28 cellular contexts compared by ENCODE assay signal in genomic region chrX:119094819-119095218, GRCh38. TPM values are rescaled to one million over a fixed set of nuclear protein-coding genes. Genes with fewer than 3 reads are reported as not detected.
DNase-seq lines count a peak whose midpoint lies in the region; ATAC-seq and TF ChIP-seq lines count a peak whose summit lies in the region.
"Had no signal": no experiment of that assay in that cellular context is flagged by ENCODE, and none has a peak within 500 bp of the region (broad histone marks: within the 10 kb centered on the region; RNA-seq: fewer than 3 reads in every experiment).

No MANE protein-coding gene starts in this region.

- H3K27ac ChIP-seq in Karpas-422 (ENCODE audit: low read length) = no peak overlapping the region
- no peak overlapping the region for H3K27ac ChIP-seq in Panc1 (ENCODE audit: low read length)
- H3K27ac ChIP-seq: BLaER1 treated with 17β-estradiol and CSF1 and Interleukin-3, amounts not matched to agents 10 nM and 100 nM; RWPE1 had no signal

- no peak overlapping the region for H3K4me2 ChIP-seq in Karpas-422 (ENCODE audit: low read depth, low read length, poor library complexity, severe bottlenecking)
- H3K4me2 ChIP-seq: BLaER1 treated with 17β-estradiol and CSF1 and Interleukin-3, amounts not matched to agents 10 nM and 100 nM had no signal

- no peak overlapping the region for H3K4me3 Mint-ChIP-seq in nephron
- H3K4me3 Mint-ChIP-seq in HFFc6 = no peak overlapping the region
- H3K4me3 Mint-ChIP-seq: CD4-positive, alpha-beta memory T cell; T-cell had no signal

- in situ Hi-C loops in Panc1 (cut with HindIII; ENCODE audit: low pct_unique_long_range_greater_than_20kb, low sequenced_read_pairs) = no loop called here

- ATAC-seq in Panc1 = 0 out of 2 replicates have a peak, but pooled peaks have one; percentile 53
- ATAC-seq: GM12878, T-cell had no signal

- H3K4me1 Mint-ChIP-seq in nephron = peaks cover 11% of the 10 kb centered on the region
- H3K4me1 Mint-ChIP-seq in HFFc6 (ENCODE audit: low read depth) = peaks cover 23% of the 10 kb centered on the region
- H3K4me1 Mint-ChIP-seq: CD4-positive, alpha-beta memory T cell; T-cell had no signal

- H3K4me1 ChIP-seq in Karpas-422 (ENCODE audit: low read length) = peaks cover 1% of the 10 kb centered on the region
- no peaks in the 10 kb centered on the region for H3K4me1 ChIP-seq in Panc1 (ENCODE audit: control insufficient read depth, insufficient read depth, low read length)

- CTCF ChIA-PET in Panc1 (lab: Charles Lee) = no interaction called here

- no TSS peak for BruUV-seq in Panc1 (replicated peaks; lab: Mats Ljungman, UMichigan)

- no peaks in the 10 kb centered on the region for H3K27me3 ChIP-seq in Karpas-422 (ENCODE audit: low read length)
- 0 out of 2 replicates have a peak, but pooled peaks cover 3% of the 10 kb centered on the region for H3K27me3 ChIP-seq in Panc1 (ENCODE audit: control insufficient read depth, insufficient read depth, low read length)

- DNase-seq in DMS53 (lab: John Stamatoyannopoulos, UW) = peak; percentile 35
- DNase-seq in DMS53 treated with DMSO at 0.1 percent for 48 hours (lab: John Stamatoyannopoulos, UW; ENCODE audit: unreplicated experiment) = no peak
- DNase-seq in Karpas-422 = peak; percentile 54
- no peak for DNase-seq in Panc1 (ENCODE audit: low read depth, low spot score)
- DNase-seq in hepatic stellate cell (ENCODE audit: low spot score) = no peak
- DNase-seq in DMS153 treated with DMSO at 0.1 percent for 48 hours (lab: John Stamatoyannopoulos, UW; ENCODE audit: unreplicated experiment) = no peak
- no peak for DNase-seq in HFFc6
- DNase-seq: AML-193; CD4-positive, alpha-beta memory T cell; COR-L47; GOT3; HCEC 1CT; Kasumi-1; NCI-H1105; NCI-H1436 treated with DMSO at 0.1 percent for 48 hours; NCI-H187 treated with DMSO at 0.1 percent for 48 hours; NCI-H2107; NCI-H524 treated with DMSO at 0.1 percent for 48 hours; NK-92 treated with Interleukin-12 subunit alpha and Interleukin-12 subunit beta, amount 100 ng/mL, for 24 hours; T-cell had no signal

- no peak; the same call in 1 of the 2 replicates for TF ChIP-seq CTCF in Panc1 (IDR thresholded peaks at IDR 0.05)
- no peak for TF ChIP-seq CTCF in nephron (IDR thresholded peaks at IDR 0.05; ENCODE audit: unreplicated experiment in 3 of 3)
- no peak for TF ChIP-seq CTCF in HFFc6 (IDR thresholded peaks at IDR 0.05)

- H3K27ac Mint-ChIP-seq in nephron (peak overlapping the region; percentile 68 to 91 (median 88)), HFFc6 (no peak overlapping the region)
- H3K27ac Mint-ChIP-seq: CD4-positive, alpha-beta memory T cell; T-cell had no signal

- POLR2A ChIA-PET in Panc1 (lab: Charles Lee) = no interaction called here

- intact Hi-C loops in Panc1 (cut with micrococcal nuclease; ENCODE audit: unreplicated experiment) = no loop called here

- no peaks in the 10 kb centered on the region for H3K9me3 ChIP-seq in Karpas-422 (ENCODE audit: low read length)
- H3K9me3 ChIP-seq in Panc1 (ENCODE audit: control insufficient read depth, insufficient read depth, low read depth, low read length) = no peaks in the 10 kb centered on the region

- peaks cover 15% of the 10 kb centered on the region for H3K9me3 Mint-ChIP-seq in nephron
- H3K9me3 Mint-ChIP-seq in HFFc6 = no peaks in the 10 kb centered on the region
- H3K9me3 Mint-ChIP-seq: CD4-positive, alpha-beta memory T cell; T-cell had no signal

- no peaks in the 10 kb centered on the region for H3K9me2 ChIP-seq in Karpas-422 (replicated peaks; ENCODE audit: insufficient read depth, low read length)

- H3K36me3 Mint-ChIP-seq in nephron (ENCODE audit: low read depth) (no peaks in the 10 kb centered on the region), HFFc6 (ENCODE audit: low read depth) (no peaks in the 10 kb centered on the region)
- H3K36me3 Mint-ChIP-seq: CD4-positive, alpha-beta memory T cell; T-cell had no signal

- H4K20me1 ChIP-seq in Karpas-422 (ENCODE audit: insufficient read depth, low read depth, low read length) = no peaks in the 10 kb centered on the region
- H4K20me1 ChIP-seq: BLaER1 treated with 17β-estradiol and CSF1 and Interleukin-3, amounts not matched to agents 10 nM and 100 nM had no signal

- no peaks in the 10 kb centered on the region for H3K27me3 Mint-ChIP-seq in nephron (ENCODE audit: low read depth)
- H3K27me3 Mint-ChIP-seq in HFFc6 (ENCODE audit: insufficient read depth) = peaks cover 5% of the 10 kb centered on the region; the same call in 1 of the 2 replicates

- H3K4me3 ChIP-seq in Karpas-422 (ENCODE audit: low read length) (no peak overlapping the region), Panc1 (ENCODE audit: low read depth in 2 of 2, low read length in 2 of 2) (no peak overlapping the region)
- H3K4me3 ChIP-seq: BLaER1 treated with 17β-estradiol and CSF1 and Interleukin-3, amounts not matched to agents 10 nM and 100 nM; GM12878 had no signal

- no peak overlapping the region for H2AFZ ChIP-seq in Karpas-422 (ENCODE audit: low read length)

- H3K79me2 ChIP-seq in Karpas-422 (ENCODE audit: low read length) = no peaks in the 10 kb centered on the region

- H3K36me3 ChIP-seq in Karpas-422 (ENCODE audit: insufficient read depth, low read length) (no peaks in the 10 kb centered on the region), Panc1 (ENCODE audit: control insufficient read depth, insufficient read depth, low read length) (no peaks in the 10 kb centered on the region)
- H3K36me3 ChIP-seq: BLaER1 treated with 17β-estradiol and CSF1 and Interleukin-3, amounts not matched to agents 10 nM and 100 nM had no signal

- H3K9ac ChIP-seq in Karpas-422 (ENCODE audit: low read length) = no peak overlapping the region
- H3K9ac ChIP-seq: BLaER1 treated with 17β-estradiol and CSF1 and Interleukin-3, amounts not matched to agents 10 nM and 100 nM had no signal

RNA-seq across cellular contexts. Expression of gene CT47C1, which starts 22.0 kb away (rescaled TPM):
- not detected in 2 replicates for total RNA-seq in Karpas-422 (2014; rRNA removed; shearing (Covaris generic); ENCODE audit: low replicate concordance)
- total RNA-seq in Panc1 (2021; ENCODE audit: unreplicated experiment) = not detected
- polyA plus RNA-seq in Panc1 (2012; ENCODE audit: insufficient read length) = not detected
- not detected for total RNA-seq in HFFc6 (2021; fragmentation: NEBNext Ultra II Directional; extraction: Animal tissue kit (Norgen Biotek cat#: 25700))
- total RNA-seq: A172; CD4-positive, alpha-beta memory T cell; GM12878; HT-29; SK-MEL-5; T-cell had no signal
- polyA plus RNA-seq: AG04450; CD4-positive, alpha-beta memory T cell; GM12878 had no signal

RNA-seq across cellular contexts. Expression of gene KIAA1210, which starts 32.8 kb away (rescaled TPM):
- total RNA-seq in Karpas-422 (2014; rRNA removed; shearing (Covaris generic); ENCODE audit: low replicate concordance) = 0.87 and 1.2 TPM in 2 replicates
- not detected for total RNA-seq in Panc1 (2021; ENCODE audit: unreplicated experiment)
- polyA plus RNA-seq in Panc1 (2012; ENCODE audit: insufficient read length) = not detected
- not detected for total RNA-seq in HFFc6 (2021; fragmentation: NEBNext Ultra II Directional; extraction: Animal tissue kit (Norgen Biotek cat#: 25700))
- total RNA-seq: A172; CD4-positive, alpha-beta memory T cell; GM12878; HT-29; T-cell had no signal
- polyA plus RNA-seq: AG04450; CD4-positive, alpha-beta memory T cell had no signal

Comparison
In these comparisons a context has a peak if more than half of its experiments do, and no peak if none do; other contexts are left out.
1. DNase-seq: peak in DMS53 (single experiment) and Karpas-422 (single experiment); none in DMS53 treated with DMSO at 0.1 percent for 48 hours (single experiment), Panc1 (single experiment), hepatic stellate cell (single experiment), DMS153 treated with DMSO at 0.1 percent for 48 hours (single experiment) and HFFc6 (single experiment).